Comparison of ENCODE assay signal across 30 cellular contexts in the genomic region with DNA sequence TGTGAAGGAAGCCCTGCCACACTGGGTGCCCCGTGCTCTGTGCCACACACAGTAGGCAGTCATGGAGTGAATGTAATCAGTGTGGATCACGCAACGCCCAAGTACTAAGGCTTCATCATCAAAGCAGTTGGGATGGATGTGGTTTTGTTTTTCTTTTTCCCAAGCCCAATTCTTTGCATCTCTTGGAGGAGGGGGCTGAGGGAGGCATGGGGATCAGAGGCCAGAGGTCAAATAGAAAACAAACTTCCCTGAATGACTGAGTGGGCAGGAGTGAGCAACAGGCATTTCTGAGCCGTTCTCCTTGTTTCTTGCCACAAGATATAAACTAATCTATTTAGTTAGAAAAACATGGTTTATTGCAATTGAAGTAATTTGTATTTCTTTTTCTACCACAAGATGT.
"Had no signal": no experiment of that assay in that cellular context is flagged by ENCODE, and none has a peak within 500 bp of the region (broad histone marks: within the 10 kb centered on the region; RNA-seq: fewer than 3 reads in every experiment).

No MANE protein-coding gene starts in this region.

- H3K4me1 Mint-ChIP-seq: activated CD4-positive, alpha-beta T cell treated with anti-CD3 and anti-CD28 coated beads for 36 hours; activated CD4-positive, alpha-beta T cell treated with anti-CD3 and anti-CD28 coated beads, Interleukin-2, amount 10 ng/mL, durations not matched to agents 24 days and 14 days; activated CD8-positive, alpha-beta memory T cell treated with anti-CD3 and anti-CD28 coated beads, Interleukin-2, amount 10 ng/mL, durations not matched to agents 7 days and 5 days; activated naive CD4-positive, alpha-beta T cell treated with anti-CD3 and anti-CD28 coated beads, Interleukin-2, amount 10 ng/mL, durations not matched to agents 7 days and 5 days; activated naive CD8-positive, alpha-beta T cell treated with anti-CD3 and anti-CD28 coated beads, Interleukin-2, amount 10 ng/mL, durations not matched to agents 7 days and 5 days had no signal

- H3K4me3 ChIP-seq: ascending aorta, breast epithelium, cardiac muscle cell, colonic mucosa, esophagus squamous epithelium, heart left ventricle had no signal

- H3K9me3 ChIP-seq: ascending aorta, breast epithelium, colonic mucosa, esophagus squamous epithelium, heart left ventricle had no signal

- H3K36me3 ChIP-seq: ascending aorta, breast epithelium, cardiac muscle cell, colonic mucosa, esophagus squamous epithelium, heart left ventricle had no signal

- H3K9me3 Mint-ChIP-seq: activated CD4-positive, alpha-beta memory T cell treated with anti-CD3 and anti-CD28 coated beads for 36 hours; activated CD4-positive, alpha-beta T cell treated with anti-CD3 and anti-CD28 coated beads, Interleukin-2, amount 10 ng/mL, durations not matched to agents 24 days and 14 days; activated naive CD4-positive, alpha-beta T cell treated with anti-CD3 and anti-CD28 coated beads, Interleukin-2, amount 10 ng/mL, durations not matched to agents 7 days and 5 days; activated naive CD4-positive, alpha-beta T cell treated with anti-CD3 and anti-CD28 coated beads, Interleukin-2, amount 50 U/mL, for 72 hours; activated naive CD8-positive, alpha-beta T cell treated with anti-CD3 and anti-CD28 coated beads, Interleukin-2, amount 10 ng/mL, durations not matched to agents 7 days and 5 days; activated T-helper 1 cell treated with anti-CD3 and anti-CD28 coated beads, Interleukin-12 subunit alpha, Interleukin-12 subunit beta, Interleukin-2, Interleukin-4 antibody, amounts not matched to agents 30 ng/mL and 10 ng/mL and 1 ng/mL, durations not matched to agents 14 hours and 24 hours and 36 hours; activated T-helper 2 cell treated with anti-CD3 and anti-CD28 coated beads, Interferon-gamma antibody, Interleukin-2, Interleukin-4, amounts not matched to agents 10 μg/mL and 5 μg/mL and 100 μg/mL, durations not matched to agents 14 hours and 24 hours and 36 hours had no signal

- H3K36me3 Mint-ChIP-seq: activated CD4-positive, alpha-beta memory T cell treated with anti-CD3 and anti-CD28 coated beads for 36 hours; activated CD8-positive, alpha-beta memory T cell treated with anti-CD3 and anti-CD28 coated beads, Interleukin-2, amount 10 ng/mL, durations not matched to agents 7 days and 5 days; activated naive CD4-positive, alpha-beta T cell treated with anti-CD3 and anti-CD28 coated beads, Interleukin-2, amount 10 ng/mL, durations not matched to agents 7 days and 5 days; activated naive CD4-positive, alpha-beta T cell treated with anti-CD3 and anti-CD28 coated beads, Interleukin-2, amount 50 U/mL, for 72 hours; activated naive CD8-positive, alpha-beta T cell treated with anti-CD3 and anti-CD28 coated beads, Interleukin-2, amount 10 ng/mL, durations not matched to agents 7 days and 5 days; brain had no signal

- H3K4me1 ChIP-seq: ascending aorta, breast epithelium, colonic mucosa, heart left ventricle had no signal

- H3K27me3 Mint-ChIP-seq: activated CD4-positive, alpha-beta T cell treated with anti-CD3 and anti-CD28 coated beads for 36 hours; activated CD4-positive, alpha-beta T cell treated with anti-CD3 and anti-CD28 coated beads, Interleukin-2, amount 10 ng/mL, durations not matched to agents 24 days and 14 days; activated naive CD8-positive, alpha-beta T cell treated with anti-CD3 and anti-CD28 coated beads, Interleukin-2, amount 10 ng/mL, durations not matched to agents 7 days and 5 days had no signal

- H3K27me3 ChIP-seq: ascending aorta, breast epithelium, cardiac muscle cell, colonic mucosa, heart left ventricle had no signal

- DNase-seq: activated CD4-positive, alpha-beta memory T cell treated with anti-CD3 and anti-CD28 coated beads for 36 hours; activated CD4-positive, alpha-beta T cell treated with anti-CD3 and anti-CD28 coated beads for 36 hours; activated CD4-positive, alpha-beta T cell treated with anti-CD3 and anti-CD28 coated beads, Interleukin-2, amount 10 ng/mL, durations not matched to agents 24 days and 14 days; activated CD4-positive, CD25-positive, alpha-beta regulatory T cell; activated CD4-positive, CD25-positive, alpha-beta regulatory T cell treated with anti-CD3 and anti-CD28 coated beads, Interleukin-2, amount 50 U/mL, for 72 hours; activated CD8-positive, alpha-beta memory T cell treated with anti-CD3 and anti-CD28 coated beads, Interleukin-2, amount 10 ng/mL, durations not matched to agents 7 days and 5 days; activated CD8-positive, alpha-beta memory T cell treated with anti-CD3 and anti-CD28 coated beads, Interleukin-2, amount 50 U/mL, for 4 hours; activated CD8-positive, alpha-beta T cell treated with anti-CD3 and anti-CD28 coated beads, Interleukin-2, amount 10 ng/mL, durations not matched to agents 7 days and 5 days; activated effector memory CD4-positive, alpha-beta T cell treated with anti-CD3 and anti-CD28 coated beads, Interleukin-2, amount 50 U/mL, for 16 hours; activated naive CD4-positive, alpha-beta T cell treated with anti-CD3 and anti-CD28 coated beads, Interleukin-2, amount 10 ng/mL, durations not matched to agents 7 days and 5 days; activated naive CD8-positive, alpha-beta T cell treated with anti-CD3 and anti-CD28 coated beads, Interleukin-2, amount 10 ng/mL, durations not matched to agents 7 days and 5 days; activated T-cell treated with anti-CD3 and anti-CD28 coated beads, Interleukin-2, amount 50 U/mL, for 1 hour; activated T-cell treated with anti-CD3 and anti-CD28 coated beads, Interleukin-2, amount 50 U/mL, for 48 hours; central memory CD4-positive, alpha-beta T cell; cerebellar nuclear complex; colonic mucosa; effector CD8-positive, alpha-beta T cell; esophagus squamous epithelium; foreskin fibroblast; glutamatergic neuron; heart left ventricle; T-helper 2 cell had no signal

- H3K27ac Mint-ChIP-seq: activated CD4-positive, alpha-beta memory T cell treated with anti-CD3 and anti-CD28 coated beads for 36 hours; activated CD4-positive, alpha-beta T cell treated with anti-CD3 and anti-CD28 coated beads for 36 hours; activated CD4-positive, alpha-beta T cell treated with anti-CD3 and anti-CD28 coated beads, Interleukin-2, amount 10 ng/mL, durations not matched to agents 24 days and 14 days; activated CD8-positive, alpha-beta memory T cell treated with anti-CD3 and anti-CD28 coated beads, Interleukin-2, amount 10 ng/mL, durations not matched to agents 7 days and 5 days; activated CD8-positive, alpha-beta T cell treated with anti-CD3 and anti-CD28 coated beads, Interleukin-2, amount 10 ng/mL, durations not matched to agents 7 days and 5 days; activated naive CD4-positive, alpha-beta T cell treated with anti-CD3 and anti-CD28 coated beads, Interleukin-2, amount 10 ng/mL, durations not matched to agents 7 days and 5 days; activated naive CD4-positive, alpha-beta T cell treated with anti-CD3 and anti-CD28 coated beads, Interleukin-2, amount 50 U/mL, for 72 hours; activated naive CD8-positive, alpha-beta T cell treated with anti-CD3 and anti-CD28 coated beads, Interleukin-2, amount 10 ng/mL, durations not matched to agents 7 days and 5 days; activated T-helper 1 cell treated with anti-CD3 and anti-CD28 coated beads, Interleukin-12 subunit alpha, Interleukin-12 subunit beta, Interleukin-2, Interleukin-4 antibody, amounts not matched to agents 30 ng/mL and 10 ng/mL and 1 ng/mL, durations not matched to agents 14 hours and 24 hours and 36 hours; activated T-helper 2 cell treated with anti-CD3 and anti-CD28 coated beads, Interferon-gamma antibody, Interleukin-2, Interleukin-4, amounts not matched to agents 10 μg/mL and 5 μg/mL and 100 μg/mL, durations not matched to agents 14 hours and 24 hours and 36 hours had no signal

- H3K4me3 Mint-ChIP-seq: activated CD4-positive, alpha-beta memory T cell treated with anti-CD3 and anti-CD28 coated beads for 36 hours; activated CD4-positive, alpha-beta T cell treated with anti-CD3 and anti-CD28 coated beads for 36 hours; activated CD4-positive, alpha-beta T cell treated with anti-CD3 and anti-CD28 coated beads, Interleukin-2, amount 10 ng/mL, durations not matched to agents 24 days and 14 days; activated CD8-positive, alpha-beta memory T cell treated with anti-CD3 and anti-CD28 coated beads, Interleukin-2, amount 10 ng/mL, durations not matched to agents 7 days and 5 days; activated CD8-positive, alpha-beta T cell treated with anti-CD3 and anti-CD28 coated beads, Interleukin-2, amount 10 ng/mL, durations not matched to agents 7 days and 5 days; activated naive CD4-positive, alpha-beta T cell treated with anti-CD3 and anti-CD28 coated beads, Interleukin-2, amount 10 ng/mL, durations not matched to agents 7 days and 5 days; activated naive CD8-positive, alpha-beta T cell treated with anti-CD3 and anti-CD28 coated beads, Interleukin-2, amount 10 ng/mL, durations not matched to agents 7 days and 5 days; activated T-helper 1 cell treated with anti-CD3 and anti-CD28 coated beads, Interleukin-12 subunit alpha, Interleukin-12 subunit beta, Interleukin-2, Interleukin-4 antibody, amounts not matched to agents 30 ng/mL and 10 ng/mL and 1 ng/mL, durations not matched to agents 14 hours and 24 hours and 36 hours had no signal

- H3K27ac ChIP-seq: ascending aorta, breast epithelium, cardiac muscle cell, colonic mucosa, epithelial cell of prostate, esophagus squamous epithelium, heart left ventricle had no signal

- ATAC-seq: activated CD4-positive, alpha-beta T cell treated with anti-CD3 and anti-CD28 coated beads for 36 hours; activated CD8-positive, alpha-beta memory T cell treated with anti-CD3 and anti-CD28 coated beads, Interleukin-2, amount 10 ng/mL, durations not matched to agents 7 days and 5 days; activated CD8-positive, alpha-beta T cell treated with anti-CD3 and anti-CD28 coated beads, Interleukin-2, amount 10 ng/mL, durations not matched to agents 7 days and 5 days; activated naive CD4-positive, alpha-beta T cell treated with anti-CD3 and anti-CD28 coated beads, Interleukin-2, amount 50 U/mL, for 72 hours; heart left ventricle had no signal
